ENCODE assay signal across 1 cellular context in the genomic region with DNA sequence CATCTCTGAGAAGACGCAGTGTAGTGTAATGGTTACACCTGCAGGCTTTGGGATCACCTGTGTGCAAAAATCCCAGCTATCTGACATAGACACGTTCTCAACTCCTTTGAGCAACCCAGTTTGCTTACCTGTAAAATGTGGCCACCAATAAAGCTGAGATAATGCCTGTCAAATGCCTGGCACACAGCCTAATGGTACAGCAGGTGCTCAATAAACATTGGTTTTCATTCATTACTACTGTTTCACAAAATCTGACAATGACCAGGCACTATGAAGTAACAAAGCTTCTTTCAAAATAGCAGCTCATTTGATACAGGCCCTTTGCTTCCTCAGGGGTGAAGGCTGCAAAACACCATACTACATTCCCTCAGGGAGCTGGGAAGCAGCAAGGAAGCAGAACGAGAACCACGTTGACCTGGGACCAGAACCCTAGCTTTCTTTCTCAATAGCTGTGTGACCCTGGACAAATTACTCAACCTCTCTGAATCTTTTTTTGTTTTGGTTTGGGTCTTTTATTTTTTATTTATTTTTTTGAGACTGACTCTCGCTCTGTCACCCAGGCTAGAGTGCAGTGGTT.
TF ChIP-seq lines count a peak whose summit lies in the region.

No MANE protein-coding gene starts in this region.

TF ChIP-seq in HEK293, 187 proteins besides CTCF, POLR2A, EP300 and RAD21 (continued from another document):
- TF ChIP-seq ZNF449 (tag by site-specific recombination; IDR thresholded peaks at IDR 0.05) (no peak), MYNN (tag by site-specific recombination; IDR thresholded peaks at IDR 0.05; ENCODE audit: borderline replicate concordance) (peak; percentile 92), ZNF175 (tag by site-specific recombination; IDR thresholded peaks at IDR 0.05) (no peak), PRDM4 (tag by site-specific recombination; IDR thresholded peaks at IDR 0.05) (no peak), ZNF404 (tag by site-specific recombination; IDR thresholded peaks at IDR 0.05) (no peak), ZNF600 (tag by site-specific recombination; IDR thresholded peaks at IDR 0.05) (0 out of 2 replicates have a peak, but pooled peaks have one; percentile 1), ZNF768 (tag by site-specific recombination; IDR thresholded peaks at IDR 0.05) (peak; percentile 90; the same call in 1 of the 2 replicates), ZNF664 (tag by site-specific recombination; IDR thresholded peaks at IDR 0.05) (peak; percentile 95), KLF9 (tag by site-specific recombination; IDR thresholded peaks at IDR 0.05; ENCODE audit: low read depth) (no peak), ZBTB26 (tag by site-specific recombination; optimal IDR thresholded peaks at IDR 0.05) (peak; percentile 2), ZBTB17 (tag by site-specific recombination; IDR thresholded peaks at IDR 0.05) (no peak), KLF10 (tag by site-specific recombination; IDR thresholded peaks at IDR 0.05) (0 out of 2 replicates have a peak, but pooled peaks have one; percentile 19), TCF7L2 (IDR thresholded peaks at IDR 0.05; ENCODE audit: borderline replicate concordance, low read depth, low read length) (no peak), OSR2 (tag by site-specific recombination; IDR thresholded peaks at IDR 0.05) (peak; percentile 28; the same call in 1 of the 2 replicates)
- TF ChIP-seq, protein P1, sequence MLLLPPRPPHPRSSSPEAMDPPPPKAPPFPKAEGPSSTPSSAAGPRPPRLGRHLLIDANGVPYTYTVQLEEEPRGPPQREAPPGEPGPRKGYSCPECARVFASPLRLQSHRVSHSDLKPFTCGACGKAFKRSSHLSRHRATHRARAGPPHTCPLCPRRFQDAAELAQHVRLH (tag by site-specific recombination; IDR thresholded peaks at IDR 0.05), result 0 out of 2 replicates have a peak, but pooled peaks have one; percentile 34
